ENCODE assay signal across 8 cellular contexts in the genomic region with DNA sequence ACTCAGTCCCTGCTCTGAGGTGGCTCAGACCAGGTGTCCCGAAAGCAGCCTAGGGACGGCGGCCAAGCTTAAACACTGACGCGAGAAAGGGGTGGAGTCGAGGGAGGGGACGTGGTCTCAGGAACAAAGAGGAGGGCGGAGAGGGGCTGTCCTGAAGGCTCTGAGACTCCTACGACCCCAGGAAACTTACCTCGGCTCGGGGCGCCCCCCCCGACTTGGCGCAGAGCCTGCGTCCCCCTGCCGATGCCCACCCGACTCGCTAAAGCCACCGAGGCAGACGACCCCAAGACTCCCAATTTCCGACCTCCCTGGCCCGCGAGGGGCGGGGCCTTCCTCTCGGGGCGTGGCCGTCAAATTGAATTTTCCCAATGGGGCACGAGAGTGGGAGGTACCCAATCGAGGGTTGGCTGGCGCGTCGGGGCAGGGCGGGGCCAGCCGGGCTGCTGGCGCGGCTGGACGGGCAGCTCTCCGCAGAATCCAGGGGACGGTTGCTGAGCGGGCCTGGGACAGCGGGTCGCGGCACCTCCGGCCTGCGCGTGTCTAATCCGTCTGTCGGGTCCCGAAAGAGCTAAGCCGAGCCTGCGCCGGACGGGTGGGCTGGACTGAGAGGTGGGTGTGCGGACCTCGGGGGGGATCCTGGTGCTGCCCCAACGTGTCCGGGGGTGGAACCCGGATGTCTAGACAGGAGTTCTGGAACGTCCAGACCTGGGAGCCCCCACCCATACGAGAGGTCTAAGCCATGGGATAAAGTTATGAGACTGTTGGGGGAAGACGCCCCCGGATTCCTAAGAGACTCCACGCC. TPM values are rescaled to one million over a fixed set of nuclear protein-coding genes. Genes with fewer than 3 reads are reported as not detected.
DNase-seq lines count a peak whose midpoint lies in the region; ATAC-seq and TF ChIP-seq lines count a peak whose summit lies in the region.

A gene (plus strand): TSS at position 471 of the 802 bp plus-strand sequence. CDS start 1,941 bp downstream, outside the sequence.

- H2AFZ ChIP-seq in hepatocyte, result peak within 1 kb of the TSS; percentile 35

- TF ChIP-seq CTCF in GM13977 (IDR thresholded peaks at IDR 0.05; ENCODE audit: extremely low read depth, insufficient read depth, missing control alignments) (no peak), hepatocyte (IDR thresholded peaks at IDR 0.05; ENCODE audit: poor library complexity) (no peak), retinal pigment epithelial cell (conservative IDR thresholded peaks at IDR 0.05; ENCODE audit: low read depth, low read length) (no peak)

- peak within 1 kb of the TSS; percentile 96 for H3K27ac ChIP-seq in hepatocyte

- H4K20me1 ChIP-seq in hepatocyte (ENCODE audit: insufficient read depth, poor library complexity, severe bottlenecking), result no peaks in the 10 kb centered on the region

- peak; percentile 95 for DNase-seq in GM13977 (ENCODE audit: low spot score)
- DNase-seq in NCI-H187 (lab: John Stamatoyannopoulos, UW), result peak; percentile 55 to 66
- DNase-seq in T1000 (lab: John Stamatoyannopoulos, UW), result peak; percentile 83
- DNase-seq in astrocyte of the hippocampus (ENCODE audit: low read depth, low spot score), result peak; percentile 97
- peak; percentile 97 for DNase-seq in hepatocyte (ENCODE audit: low spot score)
- DNase-seq in retinal pigment epithelial cell (ENCODE audit: low read depth), result peak; percentile 60

- H3K4me3 ChIP-seq in hepatocyte (peak within 1 kb of the TSS; percentile 61), retinal pigment epithelial cell (ENCODE audit: low read length) (peak within 1 kb of the TSS; percentile 84)

- no peaks in the 10 kb centered on the region for H3K36me3 ChIP-seq in hepatocyte (replicated peaks; ENCODE audit: insufficient read depth, low read depth)

- in situ Hi-C loops in GM13977 (cut with MboI; ENCODE audit: low pct_unique_long_range_greater_than_20kb, low sequenced_read_pairs, unreplicated experiment), result loop anchor here (10.0 kb wide), 1 partner anchor 316 kb away; no protein-coding TSS in a partner anchor

- H3K27me3 ChIP-seq in hepatocyte, result no peaks in the 10 kb centered on the region

- ATAC-seq in HG02870 (IDR thresholded peaks at IDR 0.05; ENCODE audit: unreplicated experiment) (peak; percentile 60), HG03469 (IDR thresholded peaks at IDR 0.05; ENCODE audit: unreplicated experiment) (no peak)

- peaks cover 49% of the 10 kb centered on the region for H3K4me1 ChIP-seq in hepatocyte (ENCODE audit: insufficient read depth)

- 2% methylated on average over 58 of the region's 63 CpGs for WGBS in hepatocyte (ENCODE audit: low lambda C conversion rate, missing lambda C conversion rate)

- H3K9me3 ChIP-seq in hepatocyte (ENCODE audit: low read depth), result no peaks in the 10 kb centered on the region

- H3K79me2 ChIP-seq in hepatocyte, result peaks cover 40% of the 10 kb centered on the region

- H3K4me2 ChIP-seq in hepatocyte, result peak within 1 kb of the TSS; percentile 89

- no peaks in the 10 kb centered on the region for H3K9me2 ChIP-seq in hepatocyte (replicated peaks; ENCODE audit: insufficient read depth)

RNA-seq across cellular contexts. Expression of the gene that starts here (rescaled TPM):
- total RNA-seq in hepatocyte, result 43.0 and 64.7 TPM in 2 replicates
- 88.7 and 112 TPM in 2 replicates for polyA plus RNA-seq in hepatocyte
